ENCODE assay signal across 1 cellular context in the genomic region with DNA sequence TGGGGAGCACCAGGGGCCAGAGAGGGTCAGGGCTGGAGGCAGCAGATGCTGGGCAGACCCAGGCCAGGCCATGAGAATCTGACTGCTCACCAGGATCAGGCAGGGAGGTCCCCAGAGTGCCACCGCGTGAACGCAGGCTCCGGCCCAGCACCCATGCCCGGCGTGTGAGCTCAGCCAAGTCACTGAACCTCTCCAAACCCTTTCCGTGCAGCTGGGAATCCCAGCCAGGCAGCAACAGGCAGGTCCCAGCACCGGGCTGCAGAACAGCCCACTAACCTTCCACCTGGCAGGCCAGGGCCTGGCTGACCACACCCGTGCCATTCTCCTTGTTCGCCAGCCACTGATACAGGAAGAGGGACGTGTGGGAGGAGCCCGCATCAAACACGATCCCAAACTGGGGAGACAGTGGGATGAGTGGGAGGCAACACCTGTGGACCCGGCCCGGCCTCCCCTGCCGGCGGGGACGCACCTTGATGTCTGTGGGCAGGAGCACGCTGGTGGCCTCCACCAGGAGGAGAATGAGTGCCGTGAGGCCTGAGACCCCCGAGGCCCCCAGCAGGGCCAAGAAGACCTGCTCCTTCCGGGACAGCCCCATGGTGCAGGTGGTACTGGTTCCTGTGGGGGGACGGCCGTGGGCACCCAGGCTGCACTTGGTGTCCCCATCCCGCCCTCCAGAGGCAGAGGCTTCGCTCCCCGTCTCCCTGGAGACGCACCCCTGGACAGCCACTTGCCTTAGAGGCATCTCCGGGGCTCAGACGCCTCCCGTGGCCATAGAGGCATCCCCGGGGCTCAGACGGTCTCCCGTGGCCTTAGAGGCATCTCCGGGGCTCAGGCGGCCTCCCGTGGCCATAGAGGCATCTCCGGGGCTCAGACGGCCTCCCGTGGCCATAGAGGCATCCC.
TF ChIP-seq lines count a peak whose summit lies in the region.

No MANE protein-coding gene starts in this region.

TF ChIP-seq in HepG2, 621 proteins besides CTCF, POLR2A, EP300 and RAD21:
- TF ChIP-seq CC2D1A (CRISPR knock-in tag; IDR thresholded peaks at IDR 0.05) (no peak), ZNF160 (CRISPR knock-in tag; IDR thresholded peaks at IDR 0.05) (no peak)
